ENCODE assay signal across 8 cellular contexts in the genomic region with DNA sequence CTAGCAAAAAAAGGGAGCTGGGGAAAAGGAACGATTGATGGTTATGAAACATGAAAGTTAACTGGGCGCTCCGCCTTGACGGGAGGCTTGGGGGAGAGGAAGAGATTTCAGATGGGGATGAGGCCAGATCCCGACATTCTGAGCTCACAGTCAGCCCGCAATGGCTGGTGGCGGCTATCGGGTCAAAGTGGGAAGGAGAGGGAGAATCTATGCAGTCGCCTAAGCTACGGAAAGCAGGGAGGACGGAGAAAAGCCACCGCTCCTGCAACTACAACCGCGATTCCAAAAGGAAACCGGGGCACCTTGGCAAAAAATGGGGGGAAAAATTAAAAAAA. TPM values are rescaled to one million over a fixed set of nuclear protein-coding genes. Genes with fewer than 3 reads are reported as not detected.
DNase-seq lines count a peak whose midpoint lies in the region.

No MANE protein-coding gene starts in this region.

- no peaks in the 10 kb centered on the region for H3K9me3 ChIP-seq in adipocyte (ENCODE audit: control insufficient read depth, low read length)

- CTCF ChIA-PET in activated naive CD4-positive, alpha-beta T cell treated with anti-CD3 and anti-CD28 coated beads for 36 hours (lab: Charles Lee): interaction anchor here (0.6 to 2.3 kb wide), 11 partner anchors 9 to 350 kb away, joined by 3 to 6 read pairs (median 3); a partner anchor contains a TSS

- no peaks in the 10 kb centered on the region for H3K27me3 Mint-ChIP-seq in activated naive CD4-positive, alpha-beta T cell treated with anti-CD3 and anti-CD28 coated beads for 36 hours (ENCODE audit: low read depth)
- peaks cover 8 to 14% (median 13%) of the 10 kb centered on the region in 3 donors for H3K27me3 Mint-ChIP-seq in immature natural killer cell (ENCODE audit: low read depth in 3 of 3)

- H3K36me3 Mint-ChIP-seq in activated naive CD4-positive, alpha-beta T cell treated with anti-CD3 and anti-CD28 coated beads for 36 hours (ENCODE audit: low read depth): peaks cover 44% of the 10 kb centered on the region
- H3K36me3 Mint-ChIP-seq in immature natural killer cell: no peaks in the 10 kb centered on the region

- H3K4me1 ChIP-seq in adipocyte (ENCODE audit: control insufficient read depth, insufficient read depth, low read length): peaks cover 20% of the 10 kb centered on the region

- no peaks in the 10 kb centered on the region for H3K9me3 Mint-ChIP-seq in activated naive CD4-positive, alpha-beta T cell treated with anti-CD3 and anti-CD28 coated beads for 36 hours
- H3K9me3 Mint-ChIP-seq in immature natural killer cell: no peaks in the 10 kb centered on the region

- peak overlapping the region; percentile 95 for H3K27ac ChIP-seq in substantia nigra (ENCODE audit: low read depth, low read length, poor library complexity, severe bottlenecking)

- H3K27ac Mint-ChIP-seq in activated naive CD4-positive, alpha-beta T cell treated with anti-CD3 and anti-CD28 coated beads for 36 hours: peak overlapping the region; percentile 99
- H3K27ac Mint-ChIP-seq in immature natural killer cell: peak overlapping the region; percentile 91 to 98 (median 96)

- H3K4me1 Mint-ChIP-seq in activated naive CD4-positive, alpha-beta T cell treated with anti-CD3 and anti-CD28 coated beads for 36 hours (ENCODE audit: low read depth): peaks cover 58% of the 10 kb centered on the region
- H3K4me1 Mint-ChIP-seq in immature natural killer cell: peaks cover 70 to 85% of the 10 kb centered on the region in 2 donors

- DNase-seq in activated naive CD4-positive, alpha-beta T cell treated with anti-CD3 and anti-CD28 coated beads for 36 hours: no peak
- DNase-seq in activated naive CD4-positive, alpha-beta T cell treated with anti-CD3 and anti-CD28 coated beads, Interleukin-2, amount 50 U/mL, for 16 hours: no peak
- DNase-seq in adipocyte (ENCODE audit: low read depth) (no peak), immature natural killer cell (no peak), substantia nigra (lab: John Stamatoyannopoulos, UW) (peak in 5 of 49 donors; percentile 35 to 77 (median 71)), DMS114 treated with DMSO at 0.1 percent for 48 hours (lab: John Stamatoyannopoulos, UW; ENCODE audit: unreplicated experiment) (no peak), GDM1 (lab: John Stamatoyannopoulos, UW) (no peak), NCI-H1105 treated with DMSO at 0.1 percent for 48 hours (lab: John Stamatoyannopoulos, UW) (no peak)

- H3K36me3 ChIP-seq in adipocyte (ENCODE audit: control insufficient read depth, insufficient read depth, low read length, severe bottlenecking): no peaks in the 10 kb centered on the region

- H3K9ac ChIP-seq in adipocyte (ENCODE audit: low read length): peak overlapping the region; percentile 89

- no peaks in the 10 kb centered on the region for H3K27me3 ChIP-seq in adipocyte (replicated peaks; ENCODE audit: control insufficient read depth, insufficient read depth, low read length)

- intact Hi-C loops in activated naive CD4-positive, alpha-beta T cell treated with anti-CD3 and anti-CD28 coated beads for 36 hours (cut with micrococcal nuclease): loop anchor here (1.0 to 10.0 kb wide), 8 partner anchors 32 to 705 kb away; a partner anchor contains a TSS

- peak overlapping the region; percentile 98 for H3K4me3 ChIP-seq in adipocyte (ENCODE audit: low read length)

- H3K4me3 Mint-ChIP-seq in activated naive CD4-positive, alpha-beta T cell treated with anti-CD3 and anti-CD28 coated beads for 36 hours: peak overlapping the region; percentile 96
- H3K4me3 Mint-ChIP-seq in immature natural killer cell: peak overlapping the region; percentile 98 to 100 (median 99)

RNA-seq across cellular contexts. Expression of a gene that starts 0.5 kb away (rescaled TPM):
- 100 to 1,000 TPM; 111 to 114 TPM for total RNA-seq in activated naive CD4-positive, alpha-beta T cell treated with anti-CD3 and anti-CD28 coated beads for 36 hours
- 10 to 100 TPM; 18.8 to 44.8 (median 43.9) TPM for polyA plus RNA-seq in immature natural killer cell

RNA-seq across cellular contexts. Expression of a gene that starts 0.8 kb away (rescaled TPM):
- total RNA-seq in activated naive CD4-positive, alpha-beta T cell treated with anti-CD3 and anti-CD28 coated beads for 36 hours: 10 to 100 TPM; 27.7 to 27.8 TPM
- polyA plus RNA-seq in immature natural killer cell: 10 to 100 TPM; 10.7 to 32.9 (median 16.3) TPM

RNA-seq across cellular contexts. Expression of a gene that starts 39.2 kb away (rescaled TPM):
- 10 to 100 TPM; 64.7 to 67.5 TPM for total RNA-seq in activated naive CD4-positive, alpha-beta T cell treated with anti-CD3 and anti-CD28 coated beads for 36 hours
- 10 to 100 TPM in 1 of 3 donors, 1 to 10 TPM in 2; 3.6 to 11.2 (median 6.4) TPM for polyA plus RNA-seq in immature natural killer cell
